Comparison of ENCODE assay signal across 14 cellular contexts in the genomic region with DNA sequence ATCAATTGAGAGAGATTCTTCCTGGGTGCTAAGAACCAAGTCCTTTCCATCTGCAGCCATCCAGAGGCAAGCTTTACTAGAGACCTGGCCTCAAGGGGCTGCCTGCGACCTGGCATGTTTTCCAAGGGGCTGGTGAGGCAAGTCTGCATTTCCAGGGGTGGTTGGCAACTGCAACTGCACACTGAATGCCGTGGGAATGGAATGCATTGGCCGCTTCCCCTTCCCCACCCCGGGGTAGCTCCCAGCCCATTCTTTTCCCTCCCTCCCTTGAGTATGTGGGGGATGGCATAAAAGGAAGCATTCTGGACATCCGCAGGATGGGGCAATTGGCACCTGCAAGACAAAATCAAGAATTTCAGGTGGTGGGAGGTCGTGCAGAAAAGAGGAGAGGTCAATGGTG.
DNase-seq lines count a peak whose midpoint lies in the region; FAIRE-seq and TF ChIP-seq lines count a peak whose summit lies in the region.
"Had no signal": no experiment of that assay in that cellular context is flagged by ENCODE, and none has a peak within 500 bp of the region (broad histone marks: within the 10 kb centered on the region; RNA-seq: fewer than 3 reads in every experiment).

No MANE protein-coding gene starts in this region.

- no peaks in the 10 kb centered on the region for H3K36me3 ChIP-seq in H7 (replicated peaks; ENCODE audit: control insufficient read depth, insufficient read depth, low read length)
- H3K36me3 ChIP-seq in H1 (ENCODE audit: control insufficient read depth in 2 of 4, insufficient read depth in 4 of 4, low read length in 3 of 4): no peaks in the 10 kb centered on the region
- H3K36me3 ChIP-seq: BLaER1 treated with 17β-estradiol and CSF1 and Interleukin-3, amounts not matched to agents 10 nM and 100 nM had no signal

- no peak overlapping the region for H3K4ac ChIP-seq in H1 (replicated peaks; ENCODE audit: insufficient read length, low read depth, low read length)

- H3K79me1 ChIP-seq in H1 (ENCODE audit: low read depth, low read length): no peaks in the 10 kb centered on the region

- peaks cover 4 to 18% (median 12%) of the 10 kb centered on the region in 4 experiments for H3K4me1 ChIP-seq in H1 (replicated peaks in 1 of 4; ENCODE audit: control insufficient read depth in 3 of 4, insufficient read depth in 4 of 4, low read length in 3 of 4)
- H3K4me1 ChIP-seq: BLaER1 treated with 17β-estradiol and CSF1 and Interleukin-3, amounts not matched to agents 10 nM and 100 nM had no signal

- POLR2A ChIA-PET in H1 (lab: Charles Lee; ENCODE audit: partially characterized antibody): interaction anchor here (0.6 to 1.5 kb wide), 8 partner anchors 9 to 214 kb away, joined by 3 to 5 read pairs (median 3); no protein-coding TSS in a partner anchor

- H2AK5ac ChIP-seq in H1 (ENCODE audit: low read depth, low read length): no peak overlapping the region

- WGBS in H1 (ENCODE audit: extremely low coverage in 1 of 2, insufficient coverage in 1 of 2, insufficient read length in 1 of 2, insufficient replicate concordance in 2 of 2, low coverage in 1 of 2, low lambda C conversion rate in 2 of 2, missing lambda C conversion rate in 1 of 2), 2 experiments: 46% methylated on average over 6 of the region's 6 CpGs; no CpG with 5 or more reads in 1 of the 2 experiments

- no peak overlapping the region for H2BK120ac ChIP-seq in H1 (replicated peaks; ENCODE audit: low read depth, low read length)

- no peak overlapping the region for H4K8ac ChIP-seq in H1 (ENCODE audit: extremely low read depth, insufficient read depth, low read length)

- H3K36me3 Mint-ChIP-seq in activated naive CD4-positive, alpha-beta T cell treated with anti-CD3 and anti-CD28 coated beads, Interleukin-2, amount 10 ng/mL, durations not matched to agents 7 days and 5 days: no peaks in the 10 kb centered on the region
- H3K36me3 Mint-ChIP-seq: CD4-positive, CD25-positive, alpha-beta regulatory T cell had no signal

- DNase-seq in H7 (peak; percentile 61), H1 (ENCODE audit: low read depth in 1 of 2, low spot score in 2 of 2) (no peak), iPS-NIHi7 (ENCODE audit: extremely low spot score) (peak; percentile 32), hypothalamus (lab: John Stamatoyannopoulos, UW) (no peak), DMS153 treated with DMSO at 0.1 percent for 48 hours (lab: John Stamatoyannopoulos, UW; ENCODE audit: unreplicated experiment) (no peak)
- no peak for DNase-seq in activated naive CD4-positive, alpha-beta T cell treated with anti-CD3 and anti-CD28 coated beads, Interleukin-2, amount 10 ng/mL, durations not matched to agents 7 days and 5 days
- no peak for DNase-seq in stimulated activated naive CD4-positive, alpha-beta T cell treated with Interleukin-2 at 50 U/mL for 16 hours (lab: John Stamatoyannopoulos, UW)
- DNase-seq: ACHN; CD4-positive, CD25-positive, alpha-beta regulatory T cell; GOT3 had no signal

- H3K4me3 Mint-ChIP-seq in activated naive CD4-positive, alpha-beta T cell treated with anti-CD3 and anti-CD28 coated beads, Interleukin-2, amount 10 ng/mL, durations not matched to agents 7 days and 5 days: no peak overlapping the region
- H3K4me3 Mint-ChIP-seq: CD4-positive, CD25-positive, alpha-beta regulatory T cell had no signal

- H3K23me2 ChIP-seq in H1 (ENCODE audit: low read depth, low read length): no peaks in the 10 kb centered on the region; the same call in 1 of the 2 replicates

- no peak overlapping the region for H3K27ac ChIP-seq in H1 (ENCODE audit: low read depth, low read length)
- H3K27ac ChIP-seq: BLaER1 treated with 17β-estradiol and CSF1 and Interleukin-3, amounts not matched to agents 10 nM and 100 nM had no signal

- no peaks in the 10 kb centered on the region for H3K9me3 ChIP-seq in H1 (ENCODE audit: insufficient read depth in 2 of 2, low read depth in 1 of 2, low read length in 1 of 2)
- H3K9me3 ChIP-seq: BLaER1 treated with 17β-estradiol and CSF1 and Interleukin-3, amounts not matched to agents 10 nM and 100 nM had no signal

- H3K18ac ChIP-seq in H1 (ENCODE audit: extremely low read depth, low read length): no peak overlapping the region

- H2BK20ac ChIP-seq in H1 (ENCODE audit: low read length): 0 out of 2 replicates have a peak overlapping the region, but pooled peaks have one; percentile 29

- no peak overlapping the region for H2BK15ac ChIP-seq in H1 (ENCODE audit: low read length)

- no peak overlapping the region for H2BK12ac ChIP-seq in H1 (ENCODE audit: low read depth, low read length)

- no peaks in the 10 kb centered on the region for H3K27me3 Mint-ChIP-seq in activated naive CD4-positive, alpha-beta T cell treated with anti-CD3 and anti-CD28 coated beads, Interleukin-2, amount 10 ng/mL, durations not matched to agents 7 days and 5 days
- H3K27me3 Mint-ChIP-seq: CD4-positive, CD25-positive, alpha-beta regulatory T cell had no signal

- H3K4me3 ChIP-seq in H7 (ENCODE audit: insufficient read depth, low read depth, low read length) (no peak overlapping the region), H1 (ENCODE audit: extremely low read depth in 1 of 4, insufficient read depth in 2 of 4, low read depth in 3 of 4, low read length in 4 of 4) (no peak overlapping the region)
- H3K4me3 ChIP-seq: BLaER1 treated with 17β-estradiol and CSF1 and Interleukin-3, amounts not matched to agents 10 nM and 100 nM had no signal

- H3K4me2 ChIP-seq in H1 (ENCODE audit: insufficient read depth in 1 of 2, low read depth in 2 of 2, low read length in 2 of 2): no peak overlapping the region; a peak in 1 of 4 replicates
- H3K4me2 ChIP-seq: BLaER1 treated with 17β-estradiol and CSF1 and Interleukin-3, amounts not matched to agents 10 nM and 100 nM had no signal

- no peak overlapping the region for H3K9ac ChIP-seq in H1 (replicated peaks in 1 of 4; ENCODE audit: extremely low read depth in 1 of 4, low read depth in 3 of 4, low read length in 3 of 4)
- H3K9ac ChIP-seq: BLaER1 treated with 17β-estradiol and CSF1 and Interleukin-3, amounts not matched to agents 10 nM and 100 nM had no signal

- no peak overlapping the region for H3K23ac ChIP-seq in H1 (ENCODE audit: insufficient read length)

- no peak overlapping the region for H4K5ac ChIP-seq in H1 (ENCODE audit: insufficient read length, low read depth, low read length)

- no peak overlapping the region for H3K56ac ChIP-seq in H1 (replicated peaks; ENCODE audit: insufficient read length, low read depth, low read length)

- no peak for TF ChIP-seq EP300 in H1 (IDR thresholded peaks at IDR 0.05; ENCODE audit: borderline replicate concordance in 1 of 2, low read depth in 2 of 2, low read length in 2 of 2)

- no peaks in the 10 kb centered on the region for H3K4me1 Mint-ChIP-seq in activated naive CD4-positive, alpha-beta T cell treated with anti-CD3 and anti-CD28 coated beads, Interleukin-2, amount 10 ng/mL, durations not matched to agents 7 days and 5 days
- H3K4me1 Mint-ChIP-seq: CD4-positive, CD25-positive, alpha-beta regulatory T cell had no signal

- H2BK5ac ChIP-seq in H1 (ENCODE audit: low read depth, low read length): peak overlapping the region; percentile 76; the same call in 1 of the 2 replicates

- no peak for TF ChIP-seq POLR2A in H1 (IDR thresholded peaks at IDR 0.05; ENCODE audit: control extremely low read depth in 1 of 2, low read depth in 2 of 2, low read length in 2 of 2)

- H4K91ac ChIP-seq in H1 (replicated peaks; ENCODE audit: insufficient read length, low read length): no peak overlapping the region

- H3K9me3 Mint-ChIP-seq in activated naive CD4-positive, alpha-beta T cell treated with anti-CD3 and anti-CD28 coated beads, Interleukin-2, amount 10 ng/mL, durations not matched to agents 7 days and 5 days: no peaks in the 10 kb centered on the region

- CTCF ChIA-PET in H1 (lab: Charles Lee; ENCODE audit: partially characterized antibody): interaction anchor here (0.7 to 2.8 kb wide), 6 partner anchors 10 to 28 kb away, joined by 3 to 11 read pairs (median 4); no protein-coding TSS in a partner anchor
- CTCF ChIA-PET in activated naive CD4-positive, alpha-beta T cell treated with anti-CD3 and anti-CD28 coated beads, Interleukin-2, amount 10 ng/mL, durations not matched to agents 7 days and 5 days (lab: Charles Lee): no interaction called here

- TF ChIP-seq CTCF in H1 (IDR thresholded peaks at IDR 0.05; ENCODE audit: control extremely low read depth in 1 of 3, insufficient read depth in 1 of 3, low read depth in 1 of 3, low read length in 3 of 3): no peak

- no peak overlapping the region for H2AFZ ChIP-seq in H1 (ENCODE audit: low read length)

- H4K20me1 ChIP-seq in H1 (replicated peaks in 1 of 2; ENCODE audit: control insufficient read depth in 1 of 2, insufficient read depth in 2 of 2, low read length in 2 of 2): no peaks in the 10 kb centered on the region

- FAIRE-seq in H1 (lab: Jason Lieb, UNC): peak; percentile 48
- FAIRE-seq: GM12891, HepG2, HTR-8/SVneo had no signal

- H3K79me2 ChIP-seq in H1 (ENCODE audit: control insufficient read depth in 1 of 2, insufficient read depth in 2 of 2, low read length in 2 of 2): no peaks in the 10 kb centered on the region

- H3K27me3 ChIP-seq in H7 (ENCODE audit: control insufficient read depth, insufficient read depth, low read length): no peaks in the 10 kb centered on the region; the same call in 1 of the 2 replicates
- peaks cover 0 to 3% (median 0%) of the 10 kb centered on the region in 4 experiments; a peak in 1 of 7 replicates for H3K27me3 ChIP-seq in H1 (replicated peaks in 1 of 4; ENCODE audit: control insufficient read depth in 3 of 4, extremely low read depth in 1 of 4, insufficient read depth in 3 of 4, low read length in 3 of 4)

- H3K14ac ChIP-seq in H1 (ENCODE audit: insufficient read length): no peak overlapping the region

- no peak overlapping the region for H3K27ac Mint-ChIP-seq in activated naive CD4-positive, alpha-beta T cell treated with anti-CD3 and anti-CD28 coated beads, Interleukin-2, amount 10 ng/mL, durations not matched to agents 7 days and 5 days
- H3K27ac Mint-ChIP-seq: CD4-positive, CD25-positive, alpha-beta regulatory T cell had no signal

- no peak for TF ChIP-seq RAD21 in H1 (IDR thresholded peaks at IDR 0.05 in 1 of 2, conservative IDR thresholded peaks at IDR 0.05 in 1 of 2; ENCODE audit: low read depth in 2 of 2, low read length in 2 of 2)

TF ChIP-seq in H1, 55 proteins besides CTCF, POLR2A, EP300 and RAD21 (continues in another document):
- TF ChIP-seq KDM1A (IDR thresholded peaks at IDR 0.05; ENCODE audit: borderline replicate concordance, low read length): no peak
- no peak for TF ChIP-seq SIRT6 (IDR thresholded peaks at IDR 0.05; ENCODE audit: low read length)
- TF ChIP-seq NANOG (IDR thresholded peaks at IDR 0.05; ENCODE audit: insufficient read depth, low read depth, low read length, poor library complexity, severe bottlenecking): no peak
- TF ChIP-seq POLR2AphosphoS5 (IDR thresholded peaks at IDR 0.05; ENCODE audit: low read depth, low read length): no peak

Comparison
In these comparisons a context has a peak if more than half of its experiments do, and no peak if none do; other contexts are left out.
1. DNase-seq: peak in H7 (single experiment) and iPS-NIHi7 (single experiment); none in H1 (0 of 2), activated naive CD4-positive, alpha-beta T cell treated with anti-CD3 and anti-CD28 coated beads, Interleukin-2, amount 10 ng/mL, durations not matched to agents 7 days and 5 days (single experiment), hypothalamus (0 of 51), DMS153 treated with DMSO at 0.1 percent for 48 hours (single experiment) and stimulated activated naive CD4-positive, alpha-beta T cell treated with Interleukin-2 at 50 U/mL for 16 hours (single experiment).